In genomic region chr2:121123268-121123667, GRCh38 we compare ENCODE assay signal across 8 cellular contexts.
"Had no signal": no experiment of that assay in that cellular context is flagged by ENCODE, and none has a peak within 500 bp of the region (broad histone marks: within the 10 kb centered on the region; RNA-seq: fewer than 3 reads in every experiment).

No MANE protein-coding gene starts in this region.

- DNase-seq: GDM1, GF-D8 had no signal

- ATAC-seq: GM12878 had no signal

- FAIRE-seq: G401.6, GM12878, GM12891, GM12892, GM18507, GM19239 had no signal

- H3K4me3 ChIP-seq: GM12878 had no signal
